Comparison of ENCODE assay signal across 1 cellular context in genomic region chr4:67684839-67685531, GRCh38.
TF ChIP-seq lines count a peak whose summit lies in the region.

No MANE protein-coding gene starts in this region.

TF ChIP-seq in GM12878, 131 proteins besides CTCF, POLR2A, EP300 and RAD21 (continued from another document):
- TF ChIP-seq IRF3 (IDR thresholded peaks at IDR 0.05) (no peak), ETV6 (conservative IDR thresholded peaks at IDR 0.05 in 1 of 2, IDR thresholded peaks at IDR 0.05 in 1 of 2; ENCODE audit: borderline replicate concordance in 1 of 2, low read depth in 1 of 2) (no peak), E4F1 (IDR thresholded peaks at IDR 0.05; ENCODE audit: borderline replicate concordance, partially characterized antibody) (no peak)
